Comparison of ENCODE assay signal across 9 cellular contexts in genomic region chr6:44052419-44053011, GRCh38.
DNase-seq lines count a peak whose midpoint lies in the region; ATAC-seq and TF ChIP-seq lines count a peak whose summit lies in the region.
"Had no signal": no experiment of that assay in that cellular context is flagged by ENCODE, and none has a peak within 500 bp of the region (broad histone marks: within the 10 kb centered on the region; RNA-seq: fewer than 3 reads in every experiment).

No MANE protein-coding gene starts in this region.

- no peaks in the 10 kb centered on the region for H3K27me3 Mint-ChIP-seq in activated CD4-positive, alpha-beta T cell treated with anti-CD3 and anti-CD28 coated beads for 36 hours

- peaks cover 17 to 35% of the 10 kb centered on the region in 2 donors for H3K4me1 ChIP-seq in left lung
- peaks cover 16% of the 10 kb centered on the region for H3K4me1 ChIP-seq in upper lobe of right lung

- POLR2A ChIA-PET in activated CD4-positive, alpha-beta T cell treated with anti-CD3 and anti-CD28 coated beads for 36 hours (lab: Charles Lee) = interaction anchor here (0.6 to 1.4 kb wide), 2 partner anchors 21 to 140 kb away, joined by 3 to 4 read pairs; no protein-coding TSS in a partner anchor

- TF ChIP-seq CTCF in left lung (IDR thresholded peaks at IDR 0.05) (no peak), upper lobe of right lung (IDR thresholded peaks at IDR 0.05) (no peak)

- no peaks in the 10 kb centered on the region for H3K9me3 Mint-ChIP-seq in activated CD4-positive, alpha-beta T cell treated with anti-CD3 and anti-CD28 coated beads for 36 hours (ENCODE audit: low read depth)

- no peak overlapping the region for H3K4me3 Mint-ChIP-seq in activated CD4-positive, alpha-beta T cell treated with anti-CD3 and anti-CD28 coated beads for 36 hours

- H3K36me3 Mint-ChIP-seq in activated CD4-positive, alpha-beta T cell treated with anti-CD3 and anti-CD28 coated beads for 36 hours (ENCODE audit: low read depth) = no peaks in the 10 kb centered on the region

- H3K9me3 ChIP-seq in left lung = no peaks in the 10 kb centered on the region
- no peaks in the 10 kb centered on the region for H3K9me3 ChIP-seq in upper lobe of right lung
- H3K9me3 ChIP-seq: ovary had no signal

- peak; percentile 31 for ATAC-seq in activated CD4-positive, alpha-beta T cell treated with anti-CD3 and anti-CD28 coated beads for 36 hours
- ATAC-seq in left lung (peak; percentile 22), upper lobe of right lung (peak; percentile 72), GM19455 (IDR thresholded peaks at IDR 0.05; ENCODE audit: unreplicated experiment) (no peak)

- H3K36me3 ChIP-seq in left lung = no peaks in the 10 kb centered on the region
- no peaks in the 10 kb centered on the region for H3K36me3 ChIP-seq in upper lobe of right lung
- H3K36me3 ChIP-seq: ovary had no signal

- H3K4me3 ChIP-seq in left lung = no peak overlapping the region
- no peak overlapping the region for H3K4me3 ChIP-seq in upper lobe of right lung
- H3K4me3 ChIP-seq: ovary had no signal

- H3K4me1 Mint-ChIP-seq in activated CD4-positive, alpha-beta T cell treated with anti-CD3 and anti-CD28 coated beads for 36 hours = peaks cover 6% of the 10 kb centered on the region

- no peak overlapping the region for H3K27ac Mint-ChIP-seq in activated CD4-positive, alpha-beta T cell treated with anti-CD3 and anti-CD28 coated beads for 36 hours

- intact Hi-C loops in activated CD4-positive, alpha-beta T cell treated with anti-CD3 and anti-CD28 coated beads for 36 hours (cut with DNase I, micrococcal nuclease) = no loop called here
- intact Hi-C loops in left lung (cut with DNase I) (no loop called here), upper lobe of right lung (cut with DNase I) (no loop called here)

- DNase-seq in activated CD4-positive, alpha-beta T cell treated with anti-CD3 and anti-CD28 coated beads for 36 hours = no peak
- DNase-seq in activated CD4-positive, alpha-beta T cell treated with anti-CD3 and anti-CD28 coated beads for 48 hours = no peak
- DNase-seq in cerebellar cortex (ENCODE audit: low spot score) = peak; percentile 78
- no peak for DNase-seq in left lung
- DNase-seq in upper lobe of right lung = peak; percentile 72
- DNase-seq in central memory CD4-positive, alpha-beta T cell = no peak
- DNase-seq in HuH-7 (ENCODE audit: low spot score) = no peak
- DNase-seq: ovary had no signal

- H3K27ac ChIP-seq in left lung = no peak overlapping the region
- no peak overlapping the region for H3K27ac ChIP-seq in upper lobe of right lung
- H3K27ac ChIP-seq: ovary had no signal

- CTCF ChIA-PET in activated CD4-positive, alpha-beta T cell treated with anti-CD3 and anti-CD28 coated beads for 36 hours (lab: Charles Lee) = interaction anchor here (0.6 to 1.1 kb wide), 2 partner anchors 9 to 167 kb away, joined by 3 read pairs; no protein-coding TSS in a partner anchor

- H3K27me3 ChIP-seq in left lung (no peaks in the 10 kb centered on the region), upper lobe of right lung (no peaks in the 10 kb centered on the region)
- H3K27me3 ChIP-seq: ovary had no signal

Comparison
In these comparisons a context has a peak if more than half of its experiments do, and no peak if none do; other contexts are left out.
1. DNase-seq: peak in cerebellar cortex (single experiment) and upper lobe of right lung (single experiment); none in activated CD4-positive, alpha-beta T cell treated with anti-CD3 and anti-CD28 coated beads for 36 hours (single experiment), activated CD4-positive, alpha-beta T cell treated with anti-CD3 and anti-CD28 coated beads for 48 hours (single experiment), left lung (0 of 2), central memory CD4-positive, alpha-beta T cell (single experiment) and HuH-7 (single experiment).